ENCODE assay signal across 1 cellular context in genomic region chr19:39413269-39413902, GRCh38.
A peak's percentile ranks its signal among the peaks of the same experiment; 100 is the strongest.
TF ChIP-seq lines count a peak whose summit lies in the region.

No MANE protein-coding gene starts in this region.

TF ChIP-seq in H1, 55 proteins besides CTCF, POLR2A, EP300 and RAD21:
- TF ChIP-seq GTF2F1 (IDR thresholded peaks at IDR 0.05; ENCODE audit: borderline replicate concordance, low read depth, low read length) (no peak), CTBP2 (IDR thresholded peaks at IDR 0.05; ENCODE audit: borderline replicate concordance, insufficient read depth, insufficient read length, low read length) (no peak), TBP (IDR thresholded peaks at IDR 0.05; ENCODE audit: low read depth, low read length) (no peak), RBBP5 (IDR thresholded peaks at IDR 0.05; ENCODE audit: borderline replicate concordance, low read depth, low read length) (no peak; the same call in 1 of the 2 replicates), POLR2AphosphoS5 (IDR thresholded peaks at IDR 0.05; ENCODE audit: low read depth, low read length) (peak; percentile 56; the same call in 1 of the 2 replicates), SIN3A (conservative IDR thresholded peaks at IDR 0.05 in 1 of 2, IDR thresholded peaks at IDR 0.05 in 1 of 2; ENCODE audit: low read depth in 1 of 2, low read length in 2 of 2) (peak; percentile 30 to 79; a peak in 1 of 4 replicates), HDAC2 (IDR thresholded peaks at IDR 0.05; ENCODE audit: borderline replicate concordance in 1 of 2, low read depth in 2 of 2, low read length in 2 of 2) (no peak), ATF2 (IDR thresholded peaks at IDR 0.05; ENCODE audit: low read length) (no peak), CHD7 (IDR thresholded peaks at IDR 0.05; ENCODE audit: insufficient replicate concordance, low read length) (no peak), EGR1 (IDR thresholded peaks at IDR 0.05; ENCODE audit: borderline replicate concordance, low read depth, low read length) (peak; percentile 87), MAX (IDR thresholded peaks at IDR 0.05) (0 out of 2 replicates have a peak, but pooled peaks have one; percentile 9), GABPA (IDR thresholded peaks at IDR 0.05; ENCODE audit: borderline replicate concordance, insufficient read depth, low read length) (no peak)
